In the genomic region with DNA sequence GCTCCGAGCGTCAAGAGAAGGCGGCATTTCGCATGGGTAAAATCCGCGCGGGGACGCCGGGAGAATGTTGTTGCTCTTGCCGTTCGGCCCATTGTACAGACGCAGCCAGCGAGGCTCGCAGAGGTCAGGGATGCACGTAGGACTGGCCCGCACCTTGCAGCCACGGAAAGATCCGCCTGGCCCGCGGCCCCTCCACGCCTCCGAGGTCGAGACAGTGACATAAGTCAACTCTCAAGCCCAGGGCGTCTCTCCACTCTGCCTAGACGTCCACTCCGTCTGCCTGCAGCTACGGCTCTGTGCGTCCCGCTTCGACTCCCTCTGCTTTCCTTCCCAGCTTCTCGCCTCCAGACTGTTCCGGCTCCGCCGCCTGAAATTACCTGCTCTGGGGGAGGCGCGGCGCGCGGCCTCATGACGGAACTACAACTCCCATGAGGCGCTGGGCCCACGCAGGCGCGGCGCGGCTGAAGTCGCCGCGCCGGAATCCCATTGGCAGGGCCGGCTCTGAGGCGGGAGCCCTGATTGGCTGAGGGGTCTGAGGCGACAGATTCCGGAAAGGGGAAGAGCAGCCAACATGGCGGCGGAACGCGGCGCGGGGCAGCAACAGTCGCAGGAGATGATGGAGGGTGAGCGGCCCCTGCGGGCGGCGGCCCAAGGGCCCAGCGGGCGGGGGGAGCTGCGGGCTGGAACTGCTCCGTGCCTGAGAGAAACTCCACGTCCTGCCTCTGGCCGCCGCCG, we compare ENCODE assay signal across 1 cellular context.
TF ChIP-seq lines count a peak whose summit lies in the region.

A gene with protein sequence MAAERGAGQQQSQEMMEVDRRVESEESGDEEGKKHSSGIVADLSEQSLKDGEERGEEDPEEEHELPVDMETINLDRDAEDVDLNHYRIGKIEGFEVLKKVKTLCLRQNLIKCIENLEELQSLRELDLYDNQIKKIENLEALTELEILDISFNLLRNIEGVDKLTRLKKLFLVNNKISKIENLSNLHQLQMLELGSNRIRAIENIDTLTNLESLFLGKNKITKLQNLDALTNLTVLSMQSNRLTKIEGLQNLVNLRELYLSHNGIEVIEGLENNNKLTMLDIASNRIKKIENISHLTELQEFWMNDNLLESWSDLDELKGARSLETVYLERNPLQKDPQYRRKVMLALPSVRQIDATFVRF (plus strand): TSS at position 543 of the 735 bp plus-strand sequence. CDS start 29 bp downstream, at position 572.

TF ChIP-seq in H1, 55 proteins besides CTCF, POLR2A, EP300 and RAD21 (continues in another document):
- TF ChIP-seq, protein P1, sequence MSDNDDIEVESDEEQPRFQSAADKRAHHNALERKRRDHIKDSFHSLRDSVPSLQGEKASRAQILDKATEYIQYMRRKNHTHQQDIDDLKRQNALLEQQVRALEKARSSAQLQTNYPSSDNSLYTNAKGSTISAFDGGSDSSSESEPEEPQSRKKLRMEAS (IDR thresholded peaks at IDR 0.05) = peak; percentile 26; the same call in 1 of the 2 replicates
- TF ChIP-seq NANOG (IDR thresholded peaks at IDR 0.05; ENCODE audit: insufficient read depth, low read depth, low read length, poor library complexity, severe bottlenecking) (no peak), SP4 (IDR thresholded peaks at IDR 0.05; ENCODE audit: low read length) (no peak), RFX5 (IDR thresholded peaks at IDR 0.05; ENCODE audit: borderline replicate concordance, low read depth, low read length) (no peak), SUZ12 (IDR thresholded peaks at IDR 0.05; ENCODE audit: low read length) (no peak), TAF1 (IDR thresholded peaks at IDR 0.05; ENCODE audit: low read depth, low read length) (peak; percentile 84), RNF2 (IDR thresholded peaks at IDR 0.05; ENCODE audit: borderline replicate concordance, low read depth, low read length, missing control alignments, poor library complexity, severe bottlenecking) (no peak), HDAC2 (IDR thresholded peaks at IDR 0.05; ENCODE audit: borderline replicate concordance in 1 of 2, low read depth in 2 of 2, low read length in 2 of 2) (peak in 1 of 2 experiments; percentile 63; a peak in 2 of 4 replicates), MAFK (IDR thresholded peaks at IDR 0.05; ENCODE audit: low read depth, low read length) (no peak), HDAC6 (IDR thresholded peaks at IDR 0.05; ENCODE audit: low read depth, low read length) (no peak), CBX5 (IDR thresholded peaks at IDR 0.05; ENCODE audit: low read depth, low read length) (no peak), EZH2 (IDR thresholded peaks at IDR 0.05; ENCODE audit: low read depth, low read length, severe bottlenecking) (no peak), FOSL1 (IDR thresholded peaks at IDR 0.05; ENCODE audit: insufficient read depth, low read depth, low read length) (no peak), SIN3A (conservative IDR thresholded peaks at IDR 0.05 in 1 of 2, IDR thresholded peaks at IDR 0.05 in 1 of 2; ENCODE audit: low read depth in 1 of 2, low read length in 2 of 2) (peak; percentile 2 to 83; a peak in 1 of 4 replicates), SAP30 (IDR thresholded peaks at IDR 0.05; ENCODE audit: insufficient read depth, insufficient replicate concordance, low read length) (peak; percentile 20), CBX8 (IDR thresholded peaks at IDR 0.05; ENCODE audit: borderline replicate concordance, low read depth, low read length) (no peak), CHD1 (IDR thresholded peaks at IDR 0.05; ENCODE audit: low read depth, low read length) (no peak), POU5F1 (IDR thresholded peaks at IDR 0.05; ENCODE audit: low read depth, low read length) (no peak), CREB1 (IDR thresholded peaks at IDR 0.05) (peak; percentile 89), TCF12 (IDR thresholded peaks at IDR 0.05; ENCODE audit: low read depth, low read length) (no peak), TBP (IDR thresholded peaks at IDR 0.05; ENCODE audit: low read depth, low read length) (peak; percentile 80), GABPA (IDR thresholded peaks at IDR 0.05; ENCODE audit: borderline replicate concordance, insufficient read depth, low read length) (no peak), YY1 (IDR thresholded peaks at IDR 0.05; ENCODE audit: low read depth, low read length) (peak; percentile 97), BACH1 (IDR thresholded peaks at IDR 0.05; ENCODE audit: low read length) (no peak), JUN (IDR thresholded peaks at IDR 0.05; ENCODE audit: low read depth, low read length) (no peak), KDM4A (IDR thresholded peaks at IDR 0.05; ENCODE audit: low read depth, low read length, severe bottlenecking) (peak; percentile 39), CTBP2 (IDR thresholded peaks at IDR 0.05; ENCODE audit: borderline replicate concordance, insufficient read depth, insufficient read length, low read length) (no peak), SIX5 (IDR thresholded peaks at IDR 0.05; ENCODE audit: low read depth, low read length) (peak; percentile 87), TEAD4 (IDR thresholded peaks at IDR 0.05; ENCODE audit: low read depth, low read length) (no peak), SP1 (IDR thresholded peaks at IDR 0.05; ENCODE audit: low read depth, low read length) (peak; percentile 66; the same call in 1 of the 2 replicates), ZNF274 (IDR thresholded peaks at IDR 0.05; ENCODE audit: borderline replicate concordance, extremely low read depth, low read length) (no peak), POLR2AphosphoS5 (IDR thresholded peaks at IDR 0.05; ENCODE audit: low read depth, low read length) (peak; percentile 84), JUND (IDR thresholded peaks at IDR 0.05; ENCODE audit: low read length) (no peak), TAF7 (optimal IDR thresholded peaks at IDR 0.05; ENCODE audit: borderline replicate concordance, low read depth, low read length) (no peak), KDM5A (IDR thresholded peaks at IDR 0.05; ENCODE audit: low read length) (peak; percentile 98), SP2 (IDR thresholded peaks at IDR 0.05; ENCODE audit: low read length) (no peak), ASH2L (IDR thresholded peaks at IDR 0.05; ENCODE audit: low read length) (peak; percentile 7), NRF1 (IDR thresholded peaks at IDR 0.05; ENCODE audit: low read depth, low read length) (peak; percentile 74), BCL11A (IDR thresholded peaks at IDR 0.05; ENCODE audit: low read depth in 2 of 2, low read length in 2 of 2) (no peak), RBBP5 (IDR thresholded peaks at IDR 0.05; ENCODE audit: borderline replicate concordance, low read depth, low read length) (peak; percentile 52), BRCA1 (IDR thresholded peaks at IDR 0.05; ENCODE audit: low read depth, low read length) (no peak), EGR1 (IDR thresholded peaks at IDR 0.05; ENCODE audit: borderline replicate concordance, low read depth, low read length) (no peak), RXRA (IDR thresholded peaks at IDR 0.05; ENCODE audit: insufficient read depth, low read depth, low read length) (no peak), CEBPB (IDR thresholded peaks at IDR 0.05; ENCODE audit: low read depth, low read length) (no peak), SIRT6 (IDR thresholded peaks at IDR 0.05; ENCODE audit: low read length) (no peak), PHF8 (conservative IDR thresholded peaks at IDR 0.05; ENCODE audit: low read depth, low read length) (peak; percentile 77), CHD2 (IDR thresholded peaks at IDR 0.05; ENCODE audit: low read length) (peak; percentile 46), SRF (IDR thresholded peaks at IDR 0.05; ENCODE audit: low read depth, low read length) (peak; percentile 63), GTF2F1 (IDR thresholded peaks at IDR 0.05; ENCODE audit: borderline replicate concordance, low read depth, low read length) (no peak), KDM1A (IDR thresholded peaks at IDR 0.05; ENCODE audit: borderline replicate concordance, low read length) (peak; percentile 98)
- TF ChIP-seq, protein P2, sequence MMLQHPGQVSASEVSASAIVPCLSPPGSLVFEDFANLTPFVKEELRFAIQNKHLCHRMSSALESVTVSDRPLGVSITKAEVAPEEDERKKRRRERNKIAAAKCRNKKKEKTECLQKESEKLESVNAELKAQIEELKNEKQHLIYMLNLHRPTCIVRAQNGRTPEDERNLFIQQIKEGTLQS (IDR thresholded peaks at IDR 0.05; ENCODE audit: insufficient read depth, low read depth, low read length) = peak; percentile 78; the same call in 1 of the 2 replicates
- TF ChIP-seq, protein P3, sequence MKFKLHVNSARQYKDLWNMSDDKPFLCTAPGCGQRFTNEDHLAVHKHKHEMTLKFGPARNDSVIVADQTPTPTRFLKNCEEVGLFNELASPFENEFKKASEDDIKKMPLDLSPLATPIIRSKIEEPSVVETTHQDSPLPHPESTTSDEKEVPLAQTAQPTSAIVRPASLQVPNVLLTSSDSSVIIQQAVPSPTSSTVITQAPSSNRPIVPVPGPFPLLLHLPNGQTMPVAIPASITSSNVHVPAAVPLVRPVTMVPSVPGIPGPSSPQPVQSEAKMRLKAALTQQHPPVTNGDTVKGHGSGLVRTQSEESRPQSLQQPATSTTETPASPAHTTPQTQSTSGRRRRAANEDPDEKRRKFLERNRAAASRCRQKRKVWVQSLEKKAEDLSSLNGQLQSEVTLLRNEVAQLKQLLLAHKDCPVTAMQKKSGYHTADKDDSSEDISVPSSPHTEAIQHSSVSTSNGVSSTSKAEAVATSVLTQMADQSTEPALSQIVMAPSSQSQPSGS (IDR thresholded peaks at IDR 0.05; ENCODE audit: low read length) = no peak
- TF ChIP-seq, protein P4, sequence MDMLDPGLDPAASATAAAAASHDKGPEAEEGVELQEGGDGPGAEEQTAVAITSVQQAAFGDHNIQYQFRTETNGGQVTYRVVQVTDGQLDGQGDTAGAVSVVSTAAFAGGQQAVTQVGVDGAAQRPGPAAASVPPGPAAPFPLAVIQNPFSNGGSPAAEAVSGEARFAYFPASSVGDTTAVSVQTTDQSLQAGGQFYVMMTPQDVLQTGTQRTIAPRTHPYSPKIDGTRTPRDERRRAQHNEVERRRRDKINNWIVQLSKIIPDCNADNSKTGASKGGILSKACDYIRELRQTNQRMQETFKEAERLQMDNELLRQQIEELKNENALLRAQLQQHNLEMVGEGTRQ (IDR thresholded peaks at IDR 0.05; ENCODE audit: low read length) = no peak
- TF ChIP-seq, protein P5, sequence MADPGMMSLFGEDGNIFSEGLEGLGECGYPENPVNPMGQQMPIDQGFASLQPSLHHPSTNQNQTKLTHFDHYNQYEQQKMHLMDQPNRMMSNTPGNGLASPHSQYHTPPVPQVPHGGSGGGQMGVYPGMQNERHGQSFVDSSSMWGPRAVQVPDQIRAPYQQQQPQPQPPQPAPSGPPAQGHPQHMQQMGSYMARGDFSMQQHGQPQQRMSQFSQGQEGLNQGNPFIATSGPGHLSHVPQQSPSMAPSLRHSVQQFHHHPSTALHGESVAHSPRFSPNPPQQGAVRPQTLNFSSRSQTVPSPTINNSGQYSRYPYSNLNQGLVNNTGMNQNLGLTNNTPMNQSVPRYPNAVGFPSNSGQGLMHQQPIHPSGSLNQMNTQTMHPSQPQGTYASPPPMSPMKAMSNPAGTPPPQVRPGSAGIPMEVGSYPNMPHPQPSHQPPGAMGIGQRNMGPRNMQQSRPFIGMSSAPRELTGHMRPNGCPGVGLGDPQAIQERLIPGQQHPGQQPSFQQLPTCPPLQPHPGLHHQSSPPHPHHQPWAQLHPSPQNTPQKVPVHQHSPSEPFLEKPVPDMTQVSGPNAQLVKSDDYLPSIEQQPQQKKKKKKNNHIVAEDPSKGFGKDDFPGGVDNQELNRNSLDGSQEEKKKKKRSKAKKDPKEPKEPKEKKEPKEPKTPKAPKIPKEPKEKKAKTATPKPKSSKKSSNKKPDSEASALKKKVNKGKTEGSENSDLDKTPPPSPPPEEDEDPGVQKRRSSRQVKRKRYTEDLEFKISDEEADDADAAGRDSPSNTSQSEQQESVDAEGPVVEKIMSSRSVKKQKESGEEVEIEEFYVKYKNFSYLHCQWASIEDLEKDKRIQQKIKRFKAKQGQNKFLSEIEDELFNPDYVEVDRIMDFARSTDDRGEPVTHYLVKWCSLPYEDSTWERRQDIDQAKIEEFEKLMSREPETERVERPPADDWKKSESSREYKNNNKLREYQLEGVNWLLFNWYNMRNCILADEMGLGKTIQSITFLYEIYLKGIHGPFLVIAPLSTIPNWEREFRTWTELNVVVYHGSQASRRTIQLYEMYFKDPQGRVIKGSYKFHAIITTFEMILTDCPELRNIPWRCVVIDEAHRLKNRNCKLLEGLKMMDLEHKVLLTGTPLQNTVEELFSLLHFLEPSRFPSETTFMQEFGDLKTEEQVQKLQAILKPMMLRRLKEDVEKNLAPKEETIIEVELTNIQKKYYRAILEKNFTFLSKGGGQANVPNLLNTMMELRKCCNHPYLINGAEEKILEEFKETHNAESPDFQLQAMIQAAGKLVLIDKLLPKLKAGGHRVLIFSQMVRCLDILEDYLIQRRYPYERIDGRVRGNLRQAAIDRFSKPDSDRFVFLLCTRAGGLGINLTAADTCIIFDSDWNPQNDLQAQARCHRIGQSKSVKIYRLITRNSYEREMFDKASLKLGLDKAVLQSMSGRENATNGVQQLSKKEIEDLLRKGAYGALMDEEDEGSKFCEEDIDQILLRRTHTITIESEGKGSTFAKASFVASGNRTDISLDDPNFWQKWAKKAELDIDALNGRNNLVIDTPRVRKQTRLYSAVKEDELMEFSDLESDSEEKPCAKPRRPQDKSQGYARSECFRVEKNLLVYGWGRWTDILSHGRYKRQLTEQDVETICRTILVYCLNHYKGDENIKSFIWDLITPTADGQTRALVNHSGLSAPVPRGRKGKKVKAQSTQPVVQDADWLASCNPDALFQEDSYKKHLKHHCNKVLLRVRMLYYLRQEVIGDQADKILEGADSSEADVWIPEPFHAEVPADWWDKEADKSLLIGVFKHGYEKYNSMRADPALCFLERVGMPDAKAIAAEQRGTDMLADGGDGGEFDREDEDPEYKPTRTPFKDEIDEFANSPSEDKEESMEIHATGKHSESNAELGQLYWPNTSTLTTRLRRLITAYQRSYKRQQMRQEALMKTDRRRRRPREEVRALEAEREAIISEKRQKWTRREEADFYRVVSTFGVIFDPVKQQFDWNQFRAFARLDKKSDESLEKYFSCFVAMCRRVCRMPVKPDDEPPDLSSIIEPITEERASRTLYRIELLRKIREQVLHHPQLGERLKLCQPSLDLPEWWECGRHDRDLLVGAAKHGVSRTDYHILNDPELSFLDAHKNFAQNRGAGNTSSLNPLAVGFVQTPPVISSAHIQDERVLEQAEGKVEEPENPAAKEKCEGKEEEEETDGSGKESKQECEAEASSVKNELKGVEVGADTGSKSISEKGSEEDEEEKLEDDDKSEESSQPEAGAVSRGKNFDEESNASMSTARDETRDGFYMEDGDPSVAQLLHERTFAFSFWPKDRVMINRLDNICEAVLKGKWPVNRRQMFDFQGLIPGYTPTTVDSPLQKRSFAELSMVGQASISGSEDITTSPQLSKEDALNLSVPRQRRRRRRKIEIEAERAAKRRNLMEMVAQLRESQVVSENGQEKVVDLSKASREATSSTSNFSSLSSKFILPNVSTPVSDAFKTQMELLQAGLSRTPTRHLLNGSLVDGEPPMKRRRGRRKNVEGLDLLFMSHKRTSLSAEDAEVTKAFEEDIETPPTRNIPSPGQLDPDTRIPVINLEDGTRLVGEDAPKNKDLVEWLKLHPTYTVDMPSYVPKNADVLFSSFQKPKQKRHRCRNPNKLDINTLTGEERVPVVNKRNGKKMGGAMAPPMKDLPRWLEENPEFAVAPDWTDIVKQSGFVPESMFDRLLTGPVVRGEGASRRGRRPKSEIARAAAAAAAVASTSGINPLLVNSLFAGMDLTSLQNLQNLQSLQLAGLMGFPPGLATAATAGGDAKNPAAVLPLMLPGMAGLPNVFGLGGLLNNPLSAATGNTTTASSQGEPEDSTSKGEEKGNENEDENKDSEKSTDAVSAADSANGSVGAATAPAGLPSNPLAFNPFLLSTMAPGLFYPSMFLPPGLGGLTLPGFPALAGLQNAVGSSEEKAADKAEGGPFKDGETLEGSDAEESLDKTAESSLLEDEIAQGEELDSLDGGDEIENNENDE (IDR thresholded peaks at IDR 0.05; ENCODE audit: insufficient replicate concordance, low read length) = no peak
